ENCODE assay signal across 1 cellular context in the genomic region with DNA sequence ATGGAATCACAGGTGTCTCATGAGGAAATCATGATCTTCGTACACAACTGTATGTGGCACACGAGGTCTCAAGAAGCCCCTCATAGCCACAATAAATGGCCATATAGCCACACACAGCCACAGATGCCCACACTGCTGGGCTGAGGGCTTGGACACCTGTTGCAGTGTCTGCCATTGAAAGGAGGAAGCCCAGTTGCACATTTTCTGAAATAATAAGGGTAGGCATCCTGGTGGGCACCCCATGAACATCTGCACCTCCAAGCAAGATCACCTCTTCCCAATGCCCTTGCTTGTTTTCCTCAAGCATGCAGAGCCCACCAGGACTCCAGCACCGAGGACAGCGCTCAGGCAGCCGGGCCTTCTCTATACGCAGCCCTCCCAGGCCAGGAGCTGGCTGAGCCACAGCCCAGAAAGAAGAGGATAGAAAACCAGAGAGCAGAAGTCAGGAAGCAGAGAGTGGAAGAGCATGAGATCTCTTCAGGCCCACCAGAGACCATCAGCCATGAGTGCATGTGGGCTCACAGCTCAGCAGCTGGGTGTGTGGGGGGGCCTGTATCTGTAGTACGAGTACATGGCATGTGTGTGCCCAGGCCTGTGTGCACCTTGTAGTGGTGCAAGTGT.
TF ChIP-seq lines count a peak whose summit lies in the region.

No MANE protein-coding gene starts in this region.

TF ChIP-seq in HepG2, 621 proteins besides CTCF, POLR2A, EP300 and RAD21 (continued from another document and continues in another):
- TF ChIP-seq ZGPAT (CRISPR knock-in tag; IDR thresholded peaks at IDR 0.05) (peak; percentile 52; the same call in 1 of the 2 replicates), ZFYVE20 (CRISPR knock-in tag; IDR thresholded peaks at IDR 0.05; ENCODE audit: borderline replicate concordance, low read depth) (no peak), ZNF3 (CRISPR knock-in tag; IDR thresholded peaks at IDR 0.05) (0 out of 2 replicates have a peak, but pooled peaks have one; percentile 45), RAD51 (IDR thresholded peaks at IDR 0.05; ENCODE audit: borderline replicate concordance) (no peak), ZNF879 (CRISPR knock-in tag; IDR thresholded peaks at IDR 0.05) (no peak), ZNF101 (CRISPR knock-in tag; IDR thresholded peaks at IDR 0.05; ENCODE audit: borderline replicate concordance, low read depth) (no peak), MYC (CRISPR knock-in tag; IDR thresholded peaks at IDR 0.05; ENCODE audit: borderline replicate concordance) (no peak), ZBTB25 (CRISPR knock-in tag; IDR thresholded peaks at IDR 0.05) (peak; percentile 69; the same call in 1 of the 2 replicates), ZNF33B (CRISPR knock-in tag; IDR thresholded peaks at IDR 0.05) (no peak), TEAD3 (CRISPR knock-in tag; optimal IDR thresholded peaks at IDR 0.05; ENCODE audit: borderline replicate concordance) (peak; percentile 72), ZNF550 (CRISPR knock-in tag; IDR thresholded peaks at IDR 0.05; ENCODE audit: borderline replicate concordance) (no peak), KLF13 (CRISPR knock-in tag; IDR thresholded peaks at IDR 0.05) (0 out of 2 replicates have a peak, but pooled peaks have one; percentile 70), RNF2 (conservative IDR thresholded peaks at IDR 0.05; ENCODE audit: low read depth) (no peak), RBM22 (optimal IDR thresholded peaks at IDR 0.05; ENCODE audit: low read length) (no peak), HOXA3 (CRISPR knock-in tag; IDR thresholded peaks at IDR 0.05) (peak; percentile 69), REPIN1 (CRISPR knock-in tag; IDR thresholded peaks at IDR 0.05; ENCODE audit: borderline replicate concordance, low read depth) (no peak), GATAD2A (CRISPR knock-in tag; IDR thresholded peaks at IDR 0.05) (peak; percentile 57), ZFP41 (CRISPR knock-in tag; IDR thresholded peaks at IDR 0.05; ENCODE audit: borderline replicate concordance) (0 out of 2 replicates have a peak, but pooled peaks have one; percentile 46), KDM5B (CRISPR knock-in tag; IDR thresholded peaks at IDR 0.05; ENCODE audit: borderline replicate concordance) (peak; percentile 41; the same call in 1 of the 2 replicates), ZNF607 (CRISPR knock-in tag; IDR thresholded peaks at IDR 0.05; ENCODE audit: borderline replicate concordance) (peak; percentile 89), SOX5 (CRISPR knock-in tag; IDR thresholded peaks at IDR 0.05; ENCODE audit: borderline replicate concordance) (peak; percentile 19; the same call in 1 of the 2 replicates), REST (IDR thresholded peaks at IDR 0.05; ENCODE audit: borderline replicate concordance in 1 of 2, low read depth in 1 of 2, low read length in 2 of 2) (peak; percentile 98), MTA3 (CRISPR knock-in tag; IDR thresholded peaks at IDR 0.05) (no peak), JUNB (CRISPR knock-in tag; IDR thresholded peaks at IDR 0.05; ENCODE audit: borderline replicate concordance) (no peak), ZNF660 (CRISPR knock-in tag; IDR thresholded peaks at IDR 0.05; ENCODE audit: borderline replicate concordance, low read depth) (no peak), LRRFIP1 (CRISPR knock-in tag; conservative IDR thresholded peaks at IDR 0.05) (no peak), ZNF776 (CRISPR knock-in tag; IDR thresholded peaks at IDR 0.05) (no peak), ELF4 (CRISPR knock-in tag; IDR thresholded peaks at IDR 0.05; ENCODE audit: borderline replicate concordance) (no peak), ZSCAN25 (CRISPR knock-in tag; IDR thresholded peaks at IDR 0.05) (peak; percentile 63; the same call in 1 of the 2 replicates), MIXL1 (CRISPR knock-in tag; IDR thresholded peaks at IDR 0.05) (peak; percentile 81; the same call in 1 of the 2 replicates), ZNF557 (CRISPR knock-in tag; IDR thresholded peaks at IDR 0.05) (0 out of 2 replicates have a peak, but pooled peaks have one; percentile 75), CENPX (CRISPR knock-in tag; IDR thresholded peaks at IDR 0.05) (no peak), PHF21A (CRISPR knock-in tag; IDR thresholded peaks at IDR 0.05) (no peak), U2AF2 (IDR thresholded peaks at IDR 0.05; ENCODE audit: low read depth, low read length) (no peak)
- TF ChIP-seq, protein P1, sequence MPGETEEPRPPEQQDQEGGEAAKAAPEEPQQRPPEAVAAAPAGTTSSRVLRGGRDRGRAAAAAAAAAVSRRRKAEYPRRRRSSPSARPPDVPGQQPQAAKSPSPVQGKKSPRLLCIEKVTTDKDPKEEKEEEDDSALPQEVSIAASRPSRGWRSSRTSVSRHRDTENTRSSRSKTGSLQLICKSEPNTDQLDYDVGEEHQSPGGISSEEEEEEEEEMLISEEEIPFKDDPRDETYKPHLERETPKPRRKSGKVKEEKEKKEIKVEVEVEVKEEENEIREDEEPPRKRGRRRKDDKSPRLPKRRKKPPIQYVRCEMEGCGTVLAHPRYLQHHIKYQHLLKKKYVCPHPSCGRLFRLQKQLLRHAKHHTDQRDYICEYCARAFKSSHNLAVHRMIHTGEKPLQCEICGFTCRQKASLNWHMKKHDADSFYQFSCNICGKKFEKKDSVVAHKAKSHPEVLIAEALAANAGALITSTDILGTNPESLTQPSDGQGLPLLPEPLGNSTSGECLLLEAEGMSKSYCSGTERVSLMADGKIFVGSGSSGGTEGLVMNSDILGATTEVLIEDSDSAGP (CRISPR knock-in tag; IDR thresholded peaks at IDR 0.05; ENCODE audit: borderline replicate concordance) = no peak
- TF ChIP-seq, protein P2, sequence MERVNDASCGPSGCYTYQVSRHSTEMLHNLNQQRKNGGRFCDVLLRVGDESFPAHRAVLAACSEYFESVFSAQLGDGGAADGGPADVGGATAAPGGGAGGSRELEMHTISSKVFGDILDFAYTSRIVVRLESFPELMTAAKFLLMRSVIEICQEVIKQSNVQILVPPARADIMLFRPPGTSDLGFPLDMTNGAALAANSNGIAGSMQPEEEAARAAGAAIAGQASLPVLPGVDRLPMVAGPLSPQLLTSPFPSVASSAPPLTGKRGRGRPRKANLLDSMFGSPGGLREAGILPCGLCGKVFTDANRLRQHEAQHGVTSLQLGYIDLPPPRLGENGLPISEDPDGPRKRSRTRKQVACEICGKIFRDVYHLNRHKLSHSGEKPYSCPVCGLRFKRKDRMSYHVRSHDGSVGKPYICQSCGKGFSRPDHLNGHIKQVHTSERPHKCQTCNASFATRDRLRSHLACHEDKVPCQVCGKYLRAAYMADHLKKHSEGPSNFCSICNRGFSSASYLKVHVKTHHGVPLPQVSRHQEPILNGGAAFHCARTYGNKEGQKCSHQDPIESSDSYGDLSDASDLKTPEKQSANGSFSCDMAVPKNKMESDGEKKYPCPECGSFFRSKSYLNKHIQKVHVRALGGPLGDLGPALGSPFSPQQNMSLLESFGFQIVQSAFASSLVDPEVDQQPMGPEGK (CRISPR knock-in tag; IDR thresholded peaks at IDR 0.05) = peak; percentile 59
- TF ChIP-seq, protein P3, sequence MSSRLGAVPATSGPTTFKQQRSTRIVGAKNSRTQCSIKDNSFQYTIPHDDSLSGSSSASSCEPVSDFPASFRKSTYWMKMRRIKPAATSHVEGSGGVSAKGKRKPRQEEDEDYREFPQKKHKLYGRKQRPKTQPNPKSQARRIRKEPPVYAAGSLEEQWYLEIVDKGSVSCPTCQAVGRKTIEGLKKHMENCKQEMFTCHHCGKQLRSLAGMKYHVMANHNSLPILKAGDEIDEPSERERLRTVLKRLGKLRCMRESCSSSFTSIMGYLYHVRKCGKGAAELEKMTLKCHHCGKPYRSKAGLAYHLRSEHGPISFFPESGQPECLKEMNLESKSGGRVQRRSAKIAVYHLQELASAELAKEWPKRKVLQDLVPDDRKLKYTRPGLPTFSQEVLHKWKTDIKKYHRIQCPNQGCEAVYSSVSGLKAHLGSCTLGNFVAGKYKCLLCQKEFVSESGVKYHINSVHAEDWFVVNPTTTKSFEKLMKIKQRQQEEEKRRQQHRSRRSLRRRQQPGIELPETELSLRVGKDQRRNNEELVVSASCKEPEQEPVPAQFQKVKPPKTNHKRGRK (CRISPR knock-in tag; IDR thresholded peaks at IDR 0.05) = no peak
- TF ChIP-seq, protein P4, sequence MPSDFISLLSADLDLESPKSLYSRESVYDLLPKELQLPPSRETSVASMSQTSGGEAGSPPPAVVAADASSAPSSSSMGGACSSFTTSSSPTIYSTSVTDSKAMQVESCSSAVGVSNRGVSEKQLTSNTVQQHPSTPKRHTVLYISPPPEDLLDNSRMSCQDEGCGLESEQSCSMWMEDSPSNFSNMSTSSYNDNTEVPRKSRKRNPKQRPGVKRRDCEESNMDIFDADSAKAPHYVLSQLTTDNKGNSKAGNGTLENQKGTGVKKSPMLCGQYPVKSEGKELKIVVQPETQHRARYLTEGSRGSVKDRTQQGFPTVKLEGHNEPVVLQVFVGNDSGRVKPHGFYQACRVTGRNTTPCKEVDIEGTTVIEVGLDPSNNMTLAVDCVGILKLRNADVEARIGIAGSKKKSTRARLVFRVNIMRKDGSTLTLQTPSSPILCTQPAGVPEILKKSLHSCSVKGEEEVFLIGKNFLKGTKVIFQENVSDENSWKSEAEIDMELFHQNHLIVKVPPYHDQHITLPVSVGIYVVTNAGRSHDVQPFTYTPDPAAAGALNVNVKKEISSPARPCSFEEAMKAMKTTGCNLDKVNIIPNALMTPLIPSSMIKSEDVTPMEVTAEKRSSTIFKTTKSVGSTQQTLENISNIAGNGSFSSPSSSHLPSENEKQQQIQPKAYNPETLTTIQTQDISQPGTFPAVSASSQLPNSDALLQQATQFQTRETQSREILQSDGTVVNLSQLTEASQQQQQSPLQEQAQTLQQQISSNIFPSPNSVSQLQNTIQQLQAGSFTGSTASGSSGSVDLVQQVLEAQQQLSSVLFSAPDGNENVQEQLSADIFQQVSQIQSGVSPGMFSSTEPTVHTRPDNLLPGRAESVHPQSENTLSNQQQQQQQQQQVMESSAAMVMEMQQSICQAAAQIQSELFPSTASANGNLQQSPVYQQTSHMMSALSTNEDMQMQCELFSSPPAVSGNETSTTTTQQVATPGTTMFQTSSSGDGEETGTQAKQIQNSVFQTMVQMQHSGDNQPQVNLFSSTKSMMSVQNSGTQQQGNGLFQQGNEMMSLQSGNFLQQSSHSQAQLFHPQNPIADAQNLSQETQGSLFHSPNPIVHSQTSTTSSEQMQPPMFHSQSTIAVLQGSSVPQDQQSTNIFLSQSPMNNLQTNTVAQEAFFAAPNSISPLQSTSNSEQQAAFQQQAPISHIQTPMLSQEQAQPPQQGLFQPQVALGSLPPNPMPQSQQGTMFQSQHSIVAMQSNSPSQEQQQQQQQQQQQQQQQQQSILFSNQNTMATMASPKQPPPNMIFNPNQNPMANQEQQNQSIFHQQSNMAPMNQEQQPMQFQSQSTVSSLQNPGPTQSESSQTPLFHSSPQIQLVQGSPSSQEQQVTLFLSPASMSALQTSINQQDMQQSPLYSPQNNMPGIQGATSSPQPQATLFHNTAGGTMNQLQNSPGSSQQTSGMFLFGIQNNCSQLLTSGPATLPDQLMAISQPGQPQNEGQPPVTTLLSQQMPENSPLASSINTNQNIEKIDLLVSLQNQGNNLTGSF (CRISPR knock-in tag; IDR thresholded peaks at IDR 0.05) = peak; percentile 92
